ENCODE assay signal across 10 cellular contexts in the genomic region with DNA sequence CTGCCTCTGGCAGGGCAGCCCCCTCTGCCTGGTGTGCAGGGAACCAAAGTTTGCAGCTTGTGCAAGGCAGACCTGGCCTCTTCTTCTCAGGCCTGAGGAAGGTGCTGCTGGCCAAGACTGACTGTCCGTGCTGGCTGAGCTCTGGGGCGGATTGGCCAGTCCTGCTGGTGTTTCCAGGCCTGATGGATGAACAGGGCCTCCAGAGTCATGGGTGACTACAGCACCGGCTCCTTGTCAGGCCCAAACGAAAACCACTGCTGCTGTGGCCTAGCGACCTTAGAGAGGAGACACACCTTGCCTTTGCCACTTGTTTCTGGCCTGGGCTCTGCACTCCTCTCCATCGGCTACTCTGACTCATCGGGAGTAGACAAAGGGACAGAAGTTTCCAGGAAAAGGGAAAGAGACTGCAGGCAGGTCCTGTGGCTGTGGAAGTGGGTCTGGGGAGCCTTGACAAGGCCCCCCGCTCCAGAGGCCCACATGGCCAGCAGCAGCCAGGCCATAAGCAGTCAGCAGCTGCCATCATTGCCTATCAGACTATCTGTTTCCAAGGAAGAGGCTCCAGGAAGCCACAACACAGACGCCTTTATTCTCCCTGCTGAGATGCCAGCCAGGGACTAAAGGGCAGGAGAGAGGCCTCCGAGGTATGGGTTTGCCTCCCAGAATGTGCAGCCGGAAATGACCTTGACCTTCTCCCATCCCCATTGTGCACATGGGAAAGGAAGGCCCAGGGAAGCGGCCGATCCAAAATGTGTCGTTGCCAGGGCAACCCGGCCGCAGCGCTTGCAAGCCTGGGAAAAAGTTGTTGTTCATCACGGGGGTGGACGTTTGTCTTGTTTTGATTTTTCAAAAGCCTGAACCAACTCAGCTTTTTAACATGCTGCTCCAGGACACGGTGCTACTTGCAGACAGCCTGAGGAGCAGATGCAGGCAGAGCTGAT.
DNase-seq lines count a peak whose midpoint lies in the region; ATAC-seq and TF ChIP-seq lines count a peak whose summit lies in the region.
"Had no signal": no experiment of that assay in that cellular context is flagged by ENCODE, and none has a peak within 500 bp of the region (broad histone marks: within the 10 kb centered on the region; RNA-seq: fewer than 3 reads in every experiment).

No MANE protein-coding gene starts in this region.

- H3K27me3 ChIP-seq in mammary epithelial cell (ENCODE audit: insufficient read depth, low read length) = no peaks in the 10 kb centered on the region

- H3K4me2 ChIP-seq in mammary epithelial cell (ENCODE audit: insufficient read depth, low read depth, low read length) = no peak overlapping the region

- no peaks in the 10 kb centered on the region for H3K79me2 ChIP-seq in mammary epithelial cell (ENCODE audit: insufficient read depth, low read length)

- H3K9ac ChIP-seq in mammary epithelial cell (ENCODE audit: insufficient read depth, low read length) = no peak overlapping the region

- dilution Hi-C loops in mammary epithelial cell (cut with HindIII; ENCODE audit: low sequenced_read_pairs) = loop anchor here (5.0 to 10.0 kb wide), 4 partner anchors 34 to 163 kb away; a partner anchor contains a TSS

- no peaks in the 10 kb centered on the region for H3K36me3 Mint-ChIP-seq in progenitor cell of endocrine pancreas (ENCODE audit: insufficient read depth)

- no peaks in the 10 kb centered on the region for H3K4me1 Mint-ChIP-seq in progenitor cell of endocrine pancreas (ENCODE audit: low read depth)

- H3K27ac ChIP-seq in mammary epithelial cell (ENCODE audit: insufficient read depth, low read depth, low read length) = no peak overlapping the region

- DNase-seq in EL (peak; percentile 84), mammary epithelial cell (peak; percentile 17), hepatic stellate cell (ENCODE audit: low spot score) (peak; percentile 85), retina (peak; percentile 78), progenitor cell of endocrine pancreas (ENCODE audit: low spot score, unreplicated experiment) (no peak), activated gamma-delta T cell treated with Interleukin-2 at 50 U/mL for 16 hours (no peak)
- DNase-seq: activated CD4-positive, alpha-beta T cell treated with anti-CD3 and anti-CD28 coated beads, Interleukin-2, amount 50 U/mL, for 4 hours; NCI-H524 had no signal

- no peak overlapping the region for H3K27ac Mint-ChIP-seq in progenitor cell of endocrine pancreas

- BruUV-seq in mammary epithelial cell (replicated peaks; lab: Mats Ljungman, UMichigan) = no TSS peak

- no peaks in the 10 kb centered on the region for H3K9me3 Mint-ChIP-seq in progenitor cell of endocrine pancreas (ENCODE audit: low read depth)

- no peak overlapping the region for H2AFZ ChIP-seq in mammary epithelial cell (ENCODE audit: low read depth, low read length)

- H3K4me3 ChIP-seq in mammary epithelial cell (replicated peaks in 1 of 3; ENCODE audit: insufficient read depth in 1 of 3, low read depth in 2 of 3, low read length in 3 of 3) = no peak overlapping the region

- H3K4me3 Mint-ChIP-seq in progenitor cell of endocrine pancreas (ENCODE audit: low read depth) = no peak overlapping the region

- H3K9me3 ChIP-seq in mammary epithelial cell (replicated peaks; ENCODE audit: insufficient read depth, low read length) = no peaks in the 10 kb centered on the region

- CTCF ChIA-PET in mammary epithelial cell (lab: Charles Lee; ENCODE audit: low non-redundant PET) = no interaction called here

- 52% methylated on average over 20 of the region's 20 CpGs for WGBS in mammary epithelial cell (ENCODE audit: low coverage, missing lambda C conversion rate)

- in situ Hi-C loops in mammary epithelial cell (cut with MboI; ENCODE audit: low sequenced_read_pairs in 2 of 2) = loop anchor here (5.0 kb wide), 1 partner anchor 166 kb away; no protein-coding TSS in a partner anchor

- peaks cover 9% of the 10 kb centered on the region for H3K27me3 Mint-ChIP-seq in progenitor cell of endocrine pancreas

- TF ChIP-seq CTCF in mammary epithelial cell (conservative IDR thresholded peaks at IDR 0.05 in 1 of 2, IDR thresholded peaks at IDR 0.05 in 1 of 2; ENCODE audit: extremely low read depth in 1 of 2, insufficient read depth in 1 of 2, low read depth in 1 of 2, low read length in 2 of 2) (no peak), progenitor cell of endocrine pancreas (IDR thresholded peaks at IDR 0.05; ENCODE audit: unreplicated experiment) (no peak)

- ATAC-seq in HG03045 (IDR thresholded peaks at IDR 0.05; ENCODE audit: unreplicated experiment) (no peak), HG02678 (IDR thresholded peaks at IDR 0.05; ENCODE audit: unreplicated experiment) (no peak)

- H4K20me1 ChIP-seq in mammary epithelial cell (ENCODE audit: insufficient read depth, low read length) = no peaks in the 10 kb centered on the region

- H3K4me1 ChIP-seq in mammary epithelial cell (ENCODE audit: insufficient read depth, low read length) = peaks cover 3% of the 10 kb centered on the region

- no peaks in the 10 kb centered on the region for H3K36me3 ChIP-seq in mammary epithelial cell (ENCODE audit: insufficient read depth, low read length)

- intact Hi-C loops in mammary epithelial cell (cut with micrococcal nuclease) = no loop called here

Comparison
In these comparisons a context has a peak if more than half of its experiments do, and no peak if none do; other contexts are left out.
1. DNase-seq: peak in EL (single experiment), mammary epithelial cell (single experiment), hepatic stellate cell (single experiment) and retina (single experiment); none in progenitor cell of endocrine pancreas (single experiment) and activated gamma-delta T cell treated with Interleukin-2 at 50 U/mL for 16 hours (single experiment).